In genomic region chr4:158965208-158965607, GRCh38 we compare ENCODE assay signal across 22 cellular contexts.
"Had no signal": no experiment of that assay in that cellular context is flagged by ENCODE, and none has a peak within 500 bp of the region (broad histone marks: within the 10 kb centered on the region; RNA-seq: fewer than 3 reads in every experiment).

No MANE protein-coding gene starts in this region.

- DNase-seq: activated CD4-positive, alpha-beta memory T cell treated with anti-CD3 and anti-CD28 coated beads for 36 hours; activated CD4-positive, alpha-beta T cell treated with anti-CD3 and anti-CD28 coated beads for 4 hours; activated CD8-positive, alpha-beta memory T cell treated with anti-CD3 and anti-CD28 coated beads, Interleukin-2, amount 50 U/mL, for 4 hours; activated gamma-delta T cell treated with Interleukin-2 at 50 U/mL for 16 hours; activated naive CD4-positive, alpha-beta T cell treated with anti-CD3 and anti-CD28 coated beads, Interleukin-2, amount 50 U/mL, for 16 hours; activated T-cell treated with anti-CD3 and anti-CD28 coated beads, Interleukin-2, amount 50 U/mL, for 4 hours; amniotic stem cell; central memory CD4-positive, alpha-beta T cell; endodermal cell; foreskin melanocyte; kidney glomerular epithelial cell; left ventricle myocardium inferior; naive B cell; nephron progenitor cell; retina; stimulated activated CD4-positive, alpha-beta T cell treated with anti-CD3 and anti-CD28 coated beads, Interleukin-12 subunit alpha, Interleukin-12 subunit beta, amount 100 ng/mL, for 4 hours; stimulated activated CD4-positive, alpha-beta T cell treated with anti-CD3 and anti-CD28 coated beads, Interleukin-4, amount 100 ng/mL, for 1 hour; stimulated activated naive CD8-positive, alpha-beta T cell treated with anti-CD3 and anti-CD28 coated beads, Interleukin-15, Interleukin-2, amounts not matched to agents 100 U/mL and 50 U/mL, for 24 hours; T-helper 9 cell; testis; transverse colon; uterus had no signal
